In genomic region chr13:28000567-28000966, GRCh38 we compare ENCODE assay signal across 1 cellular context.
TF ChIP-seq lines count a peak whose summit lies in the region.

No MANE protein-coding gene starts in this region.

TF ChIP-seq in IMR-90, 13 proteins besides CTCF, POLR2A, EP300 and RAD21 (continued from another document):
- no peak for TF ChIP-seq ELK1 (IDR thresholded peaks at IDR 0.05; ENCODE audit: borderline replicate concordance, low read depth, low read length)
- TF ChIP-seq CHD1 (IDR thresholded peaks at IDR 0.05; ENCODE audit: low read depth, low read length) = no peak
- TF ChIP-seq SMC3 (IDR thresholded peaks at IDR 0.05; ENCODE audit: low read depth, low read length) = no peak
